In the genomic region with DNA sequence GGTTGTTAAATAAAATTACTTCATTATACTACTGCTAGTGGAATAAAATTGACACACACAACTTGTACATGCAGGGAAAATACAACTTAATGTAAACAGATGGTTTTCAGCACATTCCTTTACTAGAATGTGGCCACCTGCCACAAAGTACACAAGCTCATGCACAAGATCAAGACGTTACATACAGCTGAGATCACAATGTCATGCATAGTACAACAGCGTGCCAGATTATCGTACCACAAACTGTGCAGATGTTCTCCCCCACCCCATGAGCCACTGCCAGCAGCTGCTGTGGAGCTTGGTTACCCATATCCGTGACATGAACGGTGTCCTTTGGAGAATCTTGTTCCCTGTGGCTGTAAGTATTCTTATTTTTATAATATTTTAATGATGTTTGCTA, we compare ENCODE assay signal across 1 cellular context.
A peak's percentile ranks its signal among the peaks of the same experiment; 100 is the strongest.
TF ChIP-seq lines count a peak whose summit lies in the region.

No MANE protein-coding gene starts in this region.

TF ChIP-seq in HEK293, 187 proteins besides CTCF, POLR2A, EP300 and RAD21 (continued from another document):
- TF ChIP-seq, protein P1, sequence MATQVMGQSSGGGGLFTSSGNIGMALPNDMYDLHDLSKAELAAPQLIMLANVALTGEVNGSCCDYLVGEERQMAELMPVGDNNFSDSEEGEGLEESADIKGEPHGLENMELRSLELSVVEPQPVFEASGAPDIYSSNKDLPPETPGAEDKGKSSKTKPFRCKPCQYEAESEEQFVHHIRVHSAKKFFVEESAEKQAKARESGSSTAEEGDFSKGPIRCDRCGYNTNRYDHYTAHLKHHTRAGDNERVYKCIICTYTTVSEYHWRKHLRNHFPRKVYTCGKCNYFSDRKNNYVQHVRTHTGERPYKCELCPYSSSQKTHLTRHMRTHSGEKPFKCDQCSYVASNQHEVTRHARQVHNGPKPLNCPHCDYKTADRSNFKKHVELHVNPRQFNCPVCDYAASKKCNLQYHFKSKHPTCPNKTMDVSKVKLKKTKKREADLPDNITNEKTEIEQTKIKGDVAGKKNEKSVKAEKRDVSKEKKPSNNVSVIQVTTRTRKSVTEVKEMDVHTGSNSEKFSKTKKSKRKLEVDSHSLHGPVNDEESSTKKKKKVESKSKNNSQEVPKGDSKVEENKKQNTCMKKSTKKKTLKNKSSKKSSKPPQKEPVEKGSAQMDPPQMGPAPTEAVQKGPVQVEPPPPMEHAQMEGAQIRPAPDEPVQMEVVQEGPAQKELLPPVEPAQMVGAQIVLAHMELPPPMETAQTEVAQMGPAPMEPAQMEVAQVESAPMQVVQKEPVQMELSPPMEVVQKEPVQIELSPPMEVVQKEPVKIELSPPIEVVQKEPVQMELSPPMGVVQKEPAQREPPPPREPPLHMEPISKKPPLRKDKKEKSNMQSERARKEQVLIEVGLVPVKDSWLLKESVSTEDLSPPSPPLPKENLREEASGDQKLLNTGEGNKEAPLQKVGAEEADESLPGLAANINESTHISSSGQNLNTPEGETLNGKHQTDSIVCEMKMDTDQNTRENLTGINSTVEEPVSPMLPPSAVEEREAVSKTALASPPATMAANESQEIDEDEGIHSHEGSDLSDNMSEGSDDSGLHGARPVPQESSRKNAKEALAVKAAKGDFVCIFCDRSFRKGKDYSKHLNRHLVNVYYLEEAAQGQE (tag by site-specific recombination; IDR thresholded peaks at IDR 0.05), result no peak
- TF ChIP-seq ZNF792 (tag by site-specific recombination; IDR thresholded peaks at IDR 0.05) (peak; percentile 89; the same call in 1 of the 2 replicates), ZSCAN23 (tag by site-specific recombination; IDR thresholded peaks at IDR 0.05) (0 out of 2 replicates have a peak, but pooled peaks have one; percentile 24), ZNF600 (tag by site-specific recombination; IDR thresholded peaks at IDR 0.05) (peak; percentile 65), ZSCAN18 (tag by site-specific recombination; IDR thresholded peaks at IDR 0.05) (no peak), ZNF398 (tag by site-specific recombination; IDR thresholded peaks at IDR 0.05) (peak; percentile 21; the same call in 1 of the 2 replicates), KLF10 (tag by site-specific recombination; IDR thresholded peaks at IDR 0.05) (0 out of 2 replicates have a peak, but pooled peaks have one; percentile 14), ZSCAN30 (tag by site-specific recombination; IDR thresholded peaks at IDR 0.05) (peak; percentile 65; the same call in 1 of the 2 replicates), ZNF843 (tag by site-specific recombination; IDR thresholded peaks at IDR 0.05) (peak; percentile 69), SCRT2 (tag by site-specific recombination; IDR thresholded peaks at IDR 0.05) (peak; percentile 42), ZNF629 (tag by site-specific recombination; IDR thresholded peaks at IDR 0.05) (0 out of 2 replicates have a peak, but pooled peaks have one; percentile 54), ZNF140 (tag by site-specific recombination; IDR thresholded peaks at IDR 0.05) (no peak), PRDM10 (tag by site-specific recombination; IDR thresholded peaks at IDR 0.05) (peak; percentile 43; the same call in 1 of the 2 replicates), WT1 (tag by site-specific recombination; IDR thresholded peaks at IDR 0.05) (no peak), ZIC2 (tag by site-specific recombination; IDR thresholded peaks at IDR 0.05) (peak; percentile 28; the same call in 1 of the 2 replicates), ZNF529 (tag by site-specific recombination; IDR thresholded peaks at IDR 0.05; ENCODE audit: insufficient replicate concordance) (no peak), KLF1 (tag by site-specific recombination; IDR thresholded peaks at IDR 0.05) (no peak), BCL11A (tag by site-specific recombination; IDR thresholded peaks at IDR 0.05; ENCODE audit: low read depth) (no peak), SCRT1 (tag by site-specific recombination; IDR thresholded peaks at IDR 0.05; ENCODE audit: borderline replicate concordance) (peak; percentile 20; the same call in 1 of the 2 replicates), ZNF549 (tag by site-specific recombination; IDR thresholded peaks at IDR 0.05) (no peak)
- TF ChIP-seq, protein P2, sequence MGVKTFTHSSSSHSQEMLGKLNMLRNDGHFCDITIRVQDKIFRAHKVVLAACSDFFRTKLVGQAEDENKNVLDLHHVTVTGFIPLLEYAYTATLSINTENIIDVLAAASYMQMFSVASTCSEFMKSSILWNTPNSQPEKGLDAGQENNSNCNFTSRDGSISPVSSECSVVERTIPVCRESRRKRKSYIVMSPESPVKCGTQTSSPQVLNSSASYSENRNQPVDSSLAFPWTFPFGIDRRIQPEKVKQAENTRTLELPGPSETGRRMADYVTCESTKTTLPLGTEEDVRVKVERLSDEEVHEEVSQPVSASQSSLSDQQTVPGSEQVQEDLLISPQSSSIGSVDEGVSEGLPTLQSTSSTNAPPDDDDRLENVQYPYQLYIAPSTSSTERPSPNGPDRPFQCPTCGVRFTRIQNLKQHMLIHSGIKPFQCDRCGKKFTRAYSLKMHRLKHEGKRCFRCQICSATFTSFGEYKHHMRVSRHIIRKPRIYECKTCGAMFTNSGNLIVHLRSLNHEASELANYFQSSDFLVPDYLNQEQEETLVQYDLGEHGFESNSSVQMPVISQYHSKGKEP (tag by site-specific recombination; IDR thresholded peaks at IDR 0.05), result peak; percentile 67
- TF ChIP-seq, protein P3, sequence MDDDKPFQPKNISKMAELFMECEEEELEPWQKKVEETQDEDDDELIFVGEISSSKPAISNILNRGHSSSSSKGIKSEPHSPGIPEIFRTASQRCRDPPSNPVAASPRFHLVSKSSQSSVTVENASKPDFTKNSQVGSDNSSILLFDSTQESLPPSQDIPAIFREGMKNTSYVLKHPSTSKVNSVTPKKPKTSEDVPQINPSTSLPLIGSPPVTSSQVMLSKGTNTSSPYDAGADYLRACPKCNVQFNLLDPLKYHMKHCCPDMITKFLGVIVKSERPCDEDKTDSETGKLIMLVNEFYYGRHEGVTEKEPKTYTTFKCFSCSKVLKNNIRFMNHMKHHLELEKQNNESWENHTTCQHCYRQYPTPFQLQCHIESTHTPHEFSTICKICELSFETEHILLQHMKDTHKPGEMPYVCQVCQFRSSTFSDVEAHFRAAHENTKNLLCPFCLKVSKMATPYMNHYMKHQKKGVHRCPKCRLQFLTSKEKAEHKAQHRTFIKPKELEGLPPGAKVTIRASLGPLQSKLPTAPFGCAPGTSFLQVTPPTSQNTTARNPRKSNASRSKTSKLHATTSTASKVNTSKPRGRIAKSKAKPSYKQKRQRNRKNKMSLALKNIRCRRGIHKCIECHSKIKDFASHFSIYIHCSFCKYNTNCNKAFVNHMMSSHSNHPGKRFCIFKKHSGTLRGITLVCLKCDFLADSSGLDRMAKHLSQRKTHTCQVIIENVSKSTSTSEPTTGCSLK (tag by site-specific recombination; IDR thresholded peaks at IDR 0.05), result no peak
- TF ChIP-seq, protein P4, sequence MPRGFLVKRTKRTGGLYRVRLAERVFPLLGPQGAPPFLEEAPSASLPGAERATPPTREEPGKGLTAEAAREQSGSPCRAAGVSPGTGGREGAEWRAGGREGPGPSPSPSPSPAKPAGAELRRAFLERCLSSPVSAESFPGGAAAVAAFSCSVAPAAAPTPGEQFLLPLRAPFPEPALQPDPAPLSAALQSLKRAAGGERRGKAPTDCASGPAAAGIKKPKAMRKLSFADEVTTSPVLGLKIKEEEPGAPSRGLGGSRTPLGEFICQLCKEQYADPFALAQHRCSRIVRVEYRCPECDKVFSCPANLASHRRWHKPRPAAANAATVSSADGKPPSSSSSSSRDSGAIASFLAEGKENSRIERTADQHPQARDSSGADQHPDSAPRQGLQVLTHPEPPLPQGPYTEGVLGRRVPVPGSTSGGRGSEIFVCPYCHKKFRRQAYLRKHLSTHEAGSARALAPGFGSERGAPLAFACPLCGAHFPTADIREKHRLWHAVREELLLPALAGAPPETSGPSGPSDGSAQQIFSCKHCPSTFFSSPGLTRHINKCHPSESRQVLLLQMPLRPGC (tag by site-specific recombination; IDR thresholded peaks at IDR 0.05), result peak; percentile 89
- TF ChIP-seq, protein P5, sequence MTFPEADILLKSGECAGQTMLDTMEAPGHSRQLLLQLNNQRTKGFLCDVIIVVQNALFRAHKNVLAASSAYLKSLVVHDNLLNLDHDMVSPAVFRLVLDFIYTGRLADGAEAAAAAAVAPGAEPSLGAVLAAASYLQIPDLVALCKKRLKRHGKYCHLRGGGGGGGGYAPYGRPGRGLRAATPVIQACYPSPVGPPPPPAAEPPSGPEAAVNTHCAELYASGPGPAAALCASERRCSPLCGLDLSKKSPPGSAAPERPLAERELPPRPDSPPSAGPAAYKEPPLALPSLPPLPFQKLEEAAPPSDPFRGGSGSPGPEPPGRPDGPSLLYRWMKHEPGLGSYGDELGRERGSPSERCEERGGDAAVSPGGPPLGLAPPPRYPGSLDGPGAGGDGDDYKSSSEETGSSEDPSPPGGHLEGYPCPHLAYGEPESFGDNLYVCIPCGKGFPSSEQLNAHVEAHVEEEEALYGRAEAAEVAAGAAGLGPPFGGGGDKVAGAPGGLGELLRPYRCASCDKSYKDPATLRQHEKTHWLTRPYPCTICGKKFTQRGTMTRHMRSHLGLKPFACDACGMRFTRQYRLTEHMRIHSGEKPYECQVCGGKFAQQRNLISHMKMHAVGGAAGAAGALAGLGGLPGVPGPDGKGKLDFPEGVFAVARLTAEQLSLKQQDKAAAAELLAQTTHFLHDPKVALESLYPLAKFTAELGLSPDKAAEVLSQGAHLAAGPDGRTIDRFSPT (tag by site-specific recombination; IDR thresholded peaks at IDR 0.05), result 0 out of 2 replicates have a peak, but pooled peaks have one; percentile 4
- TF ChIP-seq, protein P6, sequence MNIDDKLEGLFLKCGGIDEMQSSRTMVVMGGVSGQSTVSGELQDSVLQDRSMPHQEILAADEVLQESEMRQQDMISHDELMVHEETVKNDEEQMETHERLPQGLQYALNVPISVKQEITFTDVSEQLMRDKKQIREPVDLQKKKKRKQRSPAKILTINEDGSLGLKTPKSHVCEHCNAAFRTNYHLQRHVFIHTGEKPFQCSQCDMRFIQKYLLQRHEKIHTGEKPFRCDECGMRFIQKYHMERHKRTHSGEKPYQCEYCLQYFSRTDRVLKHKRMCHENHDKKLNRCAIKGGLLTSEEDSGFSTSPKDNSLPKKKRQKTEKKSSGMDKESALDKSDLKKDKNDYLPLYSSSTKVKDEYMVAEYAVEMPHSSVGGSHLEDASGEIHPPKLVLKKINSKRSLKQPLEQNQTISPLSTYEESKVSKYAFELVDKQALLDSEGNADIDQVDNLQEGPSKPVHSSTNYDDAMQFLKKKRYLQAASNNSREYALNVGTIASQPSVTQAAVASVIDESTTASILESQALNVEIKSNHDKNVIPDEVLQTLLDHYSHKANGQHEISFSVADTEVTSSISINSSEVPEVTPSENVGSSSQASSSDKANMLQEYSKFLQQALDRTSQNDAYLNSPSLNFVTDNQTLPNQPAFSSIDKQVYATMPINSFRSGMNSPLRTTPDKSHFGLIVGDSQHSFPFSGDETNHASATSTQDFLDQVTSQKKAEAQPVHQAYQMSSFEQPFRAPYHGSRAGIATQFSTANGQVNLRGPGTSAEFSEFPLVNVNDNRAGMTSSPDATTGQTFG (tag by site-specific recombination; IDR thresholded peaks at IDR 0.05; ENCODE audit: borderline replicate concordance), result no peak
